Comparison of ENCODE assay signal across 8 cellular contexts in the genomic region with DNA sequence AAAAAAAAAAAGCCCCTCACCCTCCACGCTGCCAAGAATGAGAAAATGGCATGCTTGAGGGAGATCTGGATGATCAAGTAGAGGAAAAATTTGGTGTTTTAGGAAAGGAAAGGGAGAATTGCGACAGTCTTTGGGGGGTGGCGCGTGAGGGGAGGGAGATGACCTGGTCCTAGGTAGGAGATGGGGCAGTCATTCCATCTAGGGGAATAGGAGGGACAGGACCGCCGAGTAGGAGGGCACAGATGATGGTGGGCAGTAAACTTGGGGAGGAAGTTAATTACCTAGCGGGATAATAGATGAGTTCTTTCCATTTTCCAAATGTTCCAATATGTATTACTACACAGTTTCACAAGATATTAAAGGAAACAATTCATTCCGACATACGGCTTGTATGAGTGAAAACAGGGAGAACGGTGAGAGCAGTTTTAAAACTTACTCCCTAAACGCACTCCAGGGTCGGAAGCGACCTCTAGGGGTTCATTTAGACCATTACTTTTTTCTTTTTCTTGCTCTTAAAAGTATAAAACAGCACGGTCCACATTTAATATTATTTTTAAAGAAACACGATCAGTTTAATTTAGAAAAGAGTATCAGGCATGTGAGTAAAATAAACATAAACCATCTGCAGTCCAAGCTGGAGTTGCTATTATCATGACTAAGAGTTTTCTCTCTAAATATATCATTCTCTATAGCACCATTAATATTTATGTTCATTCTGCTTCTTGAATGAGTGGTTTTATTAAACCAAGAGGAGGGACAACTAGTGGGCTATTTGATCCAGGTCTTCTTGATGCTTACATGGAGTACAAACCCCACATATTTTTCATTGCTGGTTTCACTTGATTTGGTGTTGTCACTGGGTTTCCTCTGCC. TPM values are rescaled to one million over a fixed set of nuclear protein-coding genes. Genes with fewer than 3 reads are reported as not detected.
DNase-seq lines count a peak whose midpoint lies in the region; ATAC-seq, FAIRE-seq and TF ChIP-seq lines count a peak whose summit lies in the region.

No MANE protein-coding gene starts in this region.

- no peak for DNase-seq in activated T-cell treated with anti-CD3 and anti-CD28 coated beads, Interleukin-2, amount 50 U/mL, for 24 hours
- DNase-seq in activated T-cell treated with anti-CD3 and anti-CD28 coated beads, Interleukin-2, amount 50 U/mL, for 1 hour: no peak
- peak in 15 of 34 experiments; percentile 18 to 45 (median 33) for DNase-seq in T-cell
- no peak for DNase-seq in NCI-H226

- H3K4me1 Mint-ChIP-seq in activated T-cell treated with anti-CD3 and anti-CD28 coated beads, Interleukin-2, amount 50 U/mL, for 24 hours (ENCODE audit: low read depth): peaks cover 19% of the 10 kb centered on the region
- H3K4me1 Mint-ChIP-seq in T-cell (peaks cover 24 to 35% (median 33%) of the 10 kb centered on the region in 3 donors), nephron (peaks cover 16% of the 10 kb centered on the region)

- CTCF ChIA-PET in T-cell (lab: Charles Lee): interaction anchor here (0.5 to 1.5 kb wide), 8 partner anchors 10 to 160 kb away, joined by 3 to 9 read pairs (median 3); a partner anchor contains a TSS

- POLR2A ChIA-PET in T-cell (lab: Charles Lee): no interaction called here

- peak; percentile 72 for FAIRE-seq in endometrium (lab: Jason Lieb, UNC)

- no peaks in the 10 kb centered on the region for H3K9me3 Mint-ChIP-seq in activated T-cell treated with anti-CD3 and anti-CD28 coated beads, Interleukin-2, amount 50 U/mL, for 24 hours
- H3K9me3 Mint-ChIP-seq in T-cell: no peaks in the 10 kb centered on the region
- no peaks in the 10 kb centered on the region for H3K9me3 Mint-ChIP-seq in nephron

- ATAC-seq in T-cell (replicated peaks in 1 of 4) (no peak), HG02884 (IDR thresholded peaks at IDR 0.05; ENCODE audit: unreplicated experiment) (no peak)

- H3K4me3 Mint-ChIP-seq in activated T-cell treated with anti-CD3 and anti-CD28 coated beads, Interleukin-2, amount 50 U/mL, for 24 hours: peak overlapping the region; percentile 57
- peak overlapping the region; percentile 13 to 59 (median 46) for H3K4me3 Mint-ChIP-seq in T-cell
- H3K4me3 Mint-ChIP-seq in nephron: peak overlapping the region; percentile 68 to 72 (median 69)

- H3K27ac Mint-ChIP-seq in activated T-cell treated with anti-CD3 and anti-CD28 coated beads, Interleukin-2, amount 50 U/mL, for 24 hours: no peak overlapping the region
- peak overlapping the region; percentile 3 to 45 for H3K27ac Mint-ChIP-seq in T-cell
- peak overlapping the region in 1 of 3 experiments; percentile 38 for H3K27ac Mint-ChIP-seq in nephron

- TF ChIP-seq CTCF in LNCAP (IDR thresholded peaks at IDR 0.05) (peak; percentile 74), nephron (IDR thresholded peaks at IDR 0.05; ENCODE audit: unreplicated experiment in 3 of 3) (peak; percentile 61 to 73 (median 67))

- no peaks in the 10 kb centered on the region for H3K27me3 Mint-ChIP-seq in activated T-cell treated with anti-CD3 and anti-CD28 coated beads, Interleukin-2, amount 50 U/mL, for 24 hours
- peaks cover 0 to 4% of the 10 kb centered on the region in 2 donors for H3K27me3 Mint-ChIP-seq in T-cell
- H3K27me3 Mint-ChIP-seq in nephron (ENCODE audit: low read depth): peaks cover 25% of the 10 kb centered on the region

- H3K36me3 Mint-ChIP-seq in activated T-cell treated with anti-CD3 and anti-CD28 coated beads, Interleukin-2, amount 50 U/mL, for 24 hours (ENCODE audit: low read depth): peaks cover 13% of the 10 kb centered on the region
- H3K36me3 Mint-ChIP-seq in T-cell: no peaks in the 10 kb centered on the region
- no peaks in the 10 kb centered on the region for H3K36me3 Mint-ChIP-seq in nephron (ENCODE audit: low read depth)

RNA-seq across cellular contexts. Expression of a gene that starts 3.0 kb away (rescaled TPM):
- total RNA-seq in T-cell: 10 to 100 TPM in 3 of 5 donors, 1 to 10 TPM in 2; 9.6 to 14.2 (median 10.4) TPM

RNA-seq across cellular contexts. Expression of a gene that starts 11.5 kb away (rescaled TPM):
- 1 to 10 TPM; 3.9 to 9.7 (median 4.3) TPM for total RNA-seq in T-cell

RNA-seq across cellular contexts. Expression of a gene that starts 41.1 kb away (rescaled TPM):
- total RNA-seq in T-cell: under 1 TPM in 3 of 5 donors, not detected in 2; 0.56 to 0.93 (median 0.89) TPM
